ENCODE assay signal across 34 cellular contexts in the genomic region with DNA sequence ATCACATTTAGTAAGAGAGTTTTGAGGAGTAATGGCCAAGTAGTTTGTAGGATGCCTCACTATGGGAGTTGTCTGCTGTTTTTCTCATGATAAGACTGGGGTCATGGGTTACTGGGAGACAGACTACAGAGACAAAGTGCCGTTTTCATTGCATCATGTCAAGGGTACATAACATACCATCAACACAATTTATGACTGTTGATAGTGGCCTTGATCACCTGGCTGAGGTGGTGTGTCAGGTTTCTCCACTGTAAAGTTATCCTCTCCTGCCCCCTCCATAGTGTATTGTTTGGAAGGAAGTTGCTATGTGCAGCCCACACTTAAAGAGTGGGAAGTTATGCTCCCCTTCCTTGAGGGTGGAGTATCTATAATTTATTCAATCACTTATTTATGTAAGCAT.
"Had no signal": no experiment of that assay in that cellular context is flagged by ENCODE, and none has a peak within 500 bp of the region (broad histone marks: within the 10 kb centered on the region; RNA-seq: fewer than 3 reads in every experiment).

No MANE protein-coding gene starts in this region.

- H3K36me3 ChIP-seq: adrenal gland, breast epithelium, cardiac muscle cell, colonic mucosa, gastrocnemius medialis, heart left ventricle, WERI-Rb-1 had no signal

- H3K27me3 ChIP-seq: adrenal gland, colonic mucosa had no signal

- H3K27ac Mint-ChIP-seq: activated B cell treated with CpG ODN at 0.5 μM for 24 hours; activated CD8-positive, alpha-beta T cell treated with anti-CD3 and anti-CD28 coated beads for 36 hours; activated naive CD4-positive, alpha-beta T cell treated with anti-CD3 and anti-CD28 coated beads for 36 hours; activated naive CD4-positive, alpha-beta T cell treated with anti-CD3 and anti-CD28 coated beads, Interleukin-2, amount 50 U/mL, for 24 hours; activated naive CD8-positive, alpha-beta T cell treated with anti-CD3 and anti-CD28 coated beads for 36 hours; activated naive CD8-positive, alpha-beta T cell treated with anti-CD3 and anti-CD28 coated beads, Interleukin-2, amount 50 U/mL, for 24 hours; activated T-helper 1 cell treated with anti-CD3 and anti-CD28 coated beads, Interleukin-12 subunit alpha, Interleukin-12 subunit beta, Interleukin-2, Interleukin-4 antibody, amounts not matched to agents 30 ng/mL and 10 ng/mL and 1 ng/mL, durations not matched to agents 14 hours and 24 hours and 36 hours; activated T-helper 2 cell treated with anti-CD3 and anti-CD28 coated beads, Interferon-gamma antibody, Interleukin-2, Interleukin-4, amounts not matched to agents 10 μg/mL and 5 μg/mL and 100 μg/mL, durations not matched to agents 14 hours and 24 hours and 36 hours; brain; endodermal cell; T-helper 17 cell; T-helper 2 cell treated with Interferon-gamma antibody and Interleukin-4, amounts not matched to agents 5 μg/mL and 100 μg/mL, for 36 hours had no signal

- DNase-seq: activated B cell treated with CpG ODN at 0.5 μM for 24 hours; activated CD4-positive, alpha-beta T cell treated with anti-CD3 and anti-CD28 coated beads for 48 hours; activated CD4-positive, alpha-beta T cell treated with anti-CD3 and anti-CD28 coated beads, Interleukin-2, amount 50 U/mL, for 1 hour; activated CD4-positive, alpha-beta T cell treated with anti-CD3 and anti-CD28 coated beads, Interleukin-2, amount 50 U/mL, for 48 hours; activated CD8-positive, alpha-beta memory T cell treated with anti-CD3 and anti-CD28 coated beads for 24 hours; activated CD8-positive, alpha-beta T cell treated with anti-CD3 and anti-CD28 coated beads for 36 hours; activated effector memory CD4-positive, alpha-beta T cell treated with anti-CD3 and anti-CD28 coated beads, Interleukin-2, amount 50 U/mL, for 16 hours; activated naive CD4-positive, alpha-beta T cell treated with anti-CD3 and anti-CD28 coated beads for 36 hours; activated naive CD8-positive, alpha-beta T cell treated with anti-CD3 and anti-CD28 coated beads for 36 hours; activated naive CD8-positive, alpha-beta T cell treated with anti-CD3 and anti-CD28 coated beads, Interleukin-2, amount 50 U/mL, for 24 hours; activated T-cell treated with anti-CD3 and anti-CD28 coated beads, Interleukin-2, amount 50 U/mL, for 48 hours; adrenal gland; amygdala; aorta; central memory CD4-positive, alpha-beta T cell; cerebellar nuclear complex; colonic mucosa; effector memory CD4-positive, alpha-beta T cell; endodermal cell; foreskin keratinocyte; gastrocnemius medialis; glutamatergic neuron; heart left ventricle; T-helper 1 cell; T-helper 17 cell; T1000; WERI-Rb-1 had no signal

- H3K36me3 Mint-ChIP-seq: activated naive CD4-positive, alpha-beta T cell treated with anti-CD3 and anti-CD28 coated beads, Interleukin-2, amount 50 U/mL, for 24 hours; activated naive CD8-positive, alpha-beta T cell treated with anti-CD3 and anti-CD28 coated beads for 36 hours; brain had no signal

- H3K4me3 ChIP-seq: adrenal gland, breast epithelium, cardiac muscle cell, colonic mucosa, gastrocnemius medialis, heart left ventricle had no signal

- H3K9me3 ChIP-seq: adrenal gland, breast epithelium, colonic mucosa, gastrocnemius medialis had no signal

- H3K27ac ChIP-seq: adrenal gland, breast epithelium, cardiac muscle cell, colonic mucosa, foreskin keratinocyte, gastrocnemius medialis, heart left ventricle, WERI-Rb-1 had no signal

- H3K9me3 Mint-ChIP-seq: activated CD8-positive, alpha-beta T cell treated with anti-CD3 and anti-CD28 coated beads for 36 hours; activated naive CD4-positive, alpha-beta T cell treated with anti-CD3 and anti-CD28 coated beads for 36 hours; activated naive CD8-positive, alpha-beta T cell treated with anti-CD3 and anti-CD28 coated beads for 36 hours; activated naive CD8-positive, alpha-beta T cell treated with anti-CD3 and anti-CD28 coated beads, Interleukin-2, amount 50 U/mL, for 24 hours; activated T-helper 1 cell treated with anti-CD3 and anti-CD28 coated beads, Interleukin-12 subunit alpha, Interleukin-12 subunit beta, Interleukin-2, Interleukin-4 antibody, amounts not matched to agents 30 ng/mL and 10 ng/mL and 1 ng/mL, durations not matched to agents 14 hours and 24 hours and 36 hours; activated T-helper 2 cell treated with anti-CD3 and anti-CD28 coated beads, Interferon-gamma antibody, Interleukin-2, Interleukin-4, amounts not matched to agents 10 μg/mL and 5 μg/mL and 100 μg/mL, durations not matched to agents 14 hours and 24 hours and 36 hours; T-helper 2 cell treated with Interferon-gamma antibody and Interleukin-4, amounts not matched to agents 5 μg/mL and 100 μg/mL, for 36 hours had no signal

- H3K4me3 Mint-ChIP-seq: activated B cell treated with CpG ODN at 0.5 μM for 24 hours; activated CD8-positive, alpha-beta T cell treated with anti-CD3 and anti-CD28 coated beads for 36 hours; activated naive CD4-positive, alpha-beta T cell treated with anti-CD3 and anti-CD28 coated beads for 36 hours; activated naive CD4-positive, alpha-beta T cell treated with anti-CD3 and anti-CD28 coated beads, Interleukin-2, amount 50 U/mL, for 24 hours; activated naive CD8-positive, alpha-beta T cell treated with anti-CD3 and anti-CD28 coated beads for 36 hours; activated naive CD8-positive, alpha-beta T cell treated with anti-CD3 and anti-CD28 coated beads, Interleukin-2, amount 50 U/mL, for 24 hours; activated T-helper 1 cell treated with anti-CD3 and anti-CD28 coated beads, Interleukin-12 subunit alpha, Interleukin-12 subunit beta, Interleukin-2, Interleukin-4 antibody, amounts not matched to agents 30 ng/mL and 10 ng/mL and 1 ng/mL, durations not matched to agents 14 hours and 24 hours and 36 hours; brain; endodermal cell; T-helper 17 cell; T-helper 2 cell treated with Interferon-gamma antibody and Interleukin-4, amounts not matched to agents 5 μg/mL and 100 μg/mL, for 36 hours had no signal

- H3K4me1 Mint-ChIP-seq: activated B cell treated with CpG ODN at 0.5 μM for 24 hours; activated naive CD4-positive, alpha-beta T cell treated with anti-CD3 and anti-CD28 coated beads, Interleukin-2, amount 50 U/mL, for 24 hours; activated naive CD8-positive, alpha-beta T cell treated with anti-CD3 and anti-CD28 coated beads for 36 hours; activated naive CD8-positive, alpha-beta T cell treated with anti-CD3 and anti-CD28 coated beads, Interleukin-2, amount 50 U/mL, for 24 hours; brain; T-helper 17 cell had no signal

- H3K4me1 ChIP-seq: adrenal gland, breast epithelium, colonic mucosa, foreskin keratinocyte, gastrocnemius medialis, heart left ventricle had no signal
